In genomic region chr2:233460726-233461431, GRCh38 we compare ENCODE assay signal across 12 cellular contexts.
DNase-seq lines count a peak whose midpoint lies in the region; ATAC-seq and TF ChIP-seq lines count a peak whose summit lies in the region.
"Had no signal": no experiment of that assay in that cellular context is flagged by ENCODE, and none has a peak within 500 bp of the region (broad histone marks: within the 10 kb centered on the region; RNA-seq: fewer than 3 reads in every experiment).

No MANE protein-coding gene starts in this region.

- H3K27ac ChIP-seq in osteoblast (ENCODE audit: low read depth, low read length): no peak overlapping the region
- H3K27ac ChIP-seq: cardiac muscle cell, RWPE1 had no signal

- H3K27me3 ChIP-seq in osteoblast (ENCODE audit: insufficient read depth, low read length): no peaks in the 10 kb centered on the region
- H3K27me3 ChIP-seq: cardiac muscle cell had no signal

- no peak for TF ChIP-seq POLR2A in lower leg skin (IDR thresholded peaks at IDR 0.05)

- intact Hi-C loops in lower leg skin (cut with DNase I; ENCODE audit: low total_unique reads): no loop called here

- H3K4me3 ChIP-seq in osteoblast (ENCODE audit: insufficient read depth, low read length): no peak overlapping the region
- no peak overlapping the region for H3K4me3 ChIP-seq in lower leg skin (ENCODE audit: low read depth, poor library complexity, severe bottlenecking)
- H3K4me3 ChIP-seq: cardiac muscle cell had no signal

- H3K4me1 ChIP-seq in osteoblast (ENCODE audit: insufficient read depth, low read length): no peaks in the 10 kb centered on the region

- H3K27ac Mint-ChIP-seq in activated naive CD4-positive, alpha-beta T cell treated with anti-CD3 and anti-CD28 coated beads, Interleukin-2, amount 50 U/mL, for 72 hours: no peak overlapping the region
- H3K27ac Mint-ChIP-seq: activated naive CD4-positive, alpha-beta T cell treated with anti-CD3 and anti-CD28 coated beads for 36 hours had no signal

- H2AFZ ChIP-seq in osteoblast (ENCODE audit: low read length): no peak overlapping the region

- H3K36me3 Mint-ChIP-seq in activated naive CD4-positive, alpha-beta T cell treated with anti-CD3 and anti-CD28 coated beads, Interleukin-2, amount 50 U/mL, for 72 hours: peaks cover 9 to 19% of the 10 kb centered on the region in 2 donors

- no peak for TF ChIP-seq CTCF in osteoblast (IDR thresholded peaks at IDR 0.05; ENCODE audit: extremely low read depth, low read depth, low read length)
- TF ChIP-seq CTCF in lower leg skin (IDR thresholded peaks at IDR 0.05): no peak

- no peaks in the 10 kb centered on the region for H4K20me1 ChIP-seq in osteoblast (ENCODE audit: insufficient read depth, low read length)

- no peaks in the 10 kb centered on the region for H3K9me3 ChIP-seq in osteoblast (ENCODE audit: low read depth, low read length)

- H3K79me2 ChIP-seq in osteoblast (ENCODE audit: insufficient read depth, low read length): no peaks in the 10 kb centered on the region

- H3K36me3 ChIP-seq in osteoblast (ENCODE audit: insufficient read depth, low read length): peaks cover 19% of the 10 kb centered on the region

- no peak overlapping the region for H3K4me2 ChIP-seq in osteoblast (ENCODE audit: insufficient read depth, low read length)

- 76 to 83% methylated on average over 32 of the region's 32 CpGs for WGBS in lower leg skin, 2 donors

- in situ Hi-C loops in G401 (cut with HindIII; ENCODE audit: low sequenced_read_pairs): no loop called here

- no peaks in the 10 kb centered on the region for H3K9me3 Mint-ChIP-seq in activated naive CD4-positive, alpha-beta T cell treated with anti-CD3 and anti-CD28 coated beads, Interleukin-2, amount 50 U/mL, for 72 hours
- H3K9me3 Mint-ChIP-seq: activated naive CD4-positive, alpha-beta T cell treated with anti-CD3 and anti-CD28 coated beads for 36 hours had no signal

- no peak for ATAC-seq in activated naive CD4-positive, alpha-beta T cell treated with anti-CD3 and anti-CD28 coated beads, Interleukin-2, amount 50 U/mL, for 72 hours
- no peak for ATAC-seq in GM21423 (IDR thresholded peaks at IDR 0.05; ENCODE audit: unreplicated experiment)

- DNase-seq in G401 (ENCODE audit: low spot score) (peak; percentile 92), NCI-H2107 (lab: John Stamatoyannopoulos, UW) (peak; percentile 33), cerebellum (ENCODE audit: low spot score) (peak; percentile 89), osteoblast (ENCODE audit: insufficient read length, low spot score, missing footprints) (peak; percentile 54), activated gamma-delta T cell (lab: John Stamatoyannopoulos, UW) (no peak), lower leg skin (ENCODE audit: low spot score in 2 of 2) (no peak)
- DNase-seq in activated naive CD4-positive, alpha-beta T cell treated with anti-CD3 and anti-CD28 coated beads, Interleukin-2, amount 50 U/mL, for 72 hours (ENCODE audit: low spot score in 2 of 2): no peak
- DNase-seq: activated naive CD4-positive, alpha-beta T cell treated with anti-CD3 and anti-CD28 coated beads for 36 hours; erythroblast had no signal

Comparison
In these comparisons a context has a peak if more than half of its experiments do, and no peak if none do; other contexts are left out.
1. DNase-seq: peak in G401 (single experiment), NCI-H2107 (single experiment), cerebellum (single experiment) and osteoblast (single experiment); none in activated naive CD4-positive, alpha-beta T cell treated with anti-CD3 and anti-CD28 coated beads, Interleukin-2, amount 50 U/mL, for 72 hours (0 of 2), activated gamma-delta T cell (single experiment) and lower leg skin (0 of 2).